Comparison of ENCODE assay signal across 9 cellular contexts in the genomic region with DNA sequence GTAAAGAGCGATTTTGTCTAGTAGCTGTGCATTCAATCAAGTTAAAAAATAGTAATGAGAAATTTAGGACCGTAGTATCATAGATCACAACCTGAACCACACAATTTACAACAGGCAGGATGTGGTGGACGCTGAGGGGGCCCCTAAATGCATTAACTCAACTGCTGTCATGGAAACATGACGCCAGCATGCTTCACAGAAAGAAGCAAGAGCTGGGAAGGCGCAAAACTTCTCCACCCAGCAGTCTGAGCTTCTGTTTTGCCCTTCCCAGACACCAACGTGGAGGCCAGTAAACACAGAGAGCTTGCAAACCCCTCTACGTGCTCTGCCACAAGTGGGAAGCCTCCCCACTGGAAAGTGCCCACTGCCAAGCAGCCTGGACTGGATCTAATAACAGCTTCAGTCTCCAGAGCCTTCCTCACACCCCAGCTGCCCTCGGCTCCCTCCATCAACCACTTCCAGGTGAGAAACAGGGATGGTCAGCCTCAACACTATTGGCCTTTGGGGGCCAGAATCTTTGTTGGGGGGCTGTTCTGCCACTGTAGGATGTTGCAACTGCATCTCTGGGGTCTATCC.
DNase-seq lines count a peak whose midpoint lies in the region; ATAC-seq and TF ChIP-seq lines count a peak whose summit lies in the region.
"Had no signal": no experiment of that assay in that cellular context is flagged by ENCODE, and none has a peak within 500 bp of the region (broad histone marks: within the 10 kb centered on the region; RNA-seq: fewer than 3 reads in every experiment).

No MANE protein-coding gene starts in this region.

- H3K27ac Mint-ChIP-seq in T-cell: peak overlapping the region; percentile 65 to 87

- H3K27me3 ChIP-seq in right lobe of liver: no peaks in the 10 kb centered on the region

- ATAC-seq in T-cell (replicated peaks in 1 of 4) (peak; percentile 77 to 91 (median 86)), esophagus mucosa (no peak), right lobe of liver (no peak)

- peak; percentile 39 to 57 for DNase-seq in stimulated activated CD4-positive, alpha-beta T cell treated with anti-CD3 and anti-CD28 coated beads, Interleukin-12 subunit alpha, Interleukin-12 subunit beta, amount 100 ng/mL, for 24 hours (ENCODE audit: low read depth in 2 of 2)
- no peak for DNase-seq in stimulated activated CD4-positive, alpha-beta T cell treated with anti-CD3 and anti-CD28 coated beads, Interleukin-12 subunit alpha, Interleukin-12 subunit beta, amount 100 ng/mL, for 4 hours
- DNase-seq in T-cell: peak in 33 of 34 experiments; percentile 41 to 83 (median 73)
- peak; percentile 28 for DNase-seq in amniotic epithelial cell (ENCODE audit: low read depth)
- DNase-seq in stimulated activated CD8-positive, alpha-beta memory T cell treated with anti-CD3 and anti-CD28 coated beads, Interleukin-4, amount 100 ng/mL, for 1 hour (ENCODE audit: low read depth in 2 of 2, low spot score in 1 of 2): peak; percentile 45 to 57
- DNase-seq in right lobe of liver: no peak
- no peak for DNase-seq in DMS 273 (lab: John Stamatoyannopoulos, UW; ENCODE audit: unreplicated experiment)
- DNase-seq: lower lobe of right lung had no signal

- H3K4me3 Mint-ChIP-seq in T-cell: peak overlapping the region; percentile 53 to 63 (median 55)

- H3K4me1 ChIP-seq in right lobe of liver: no peaks in the 10 kb centered on the region

- H3K27ac ChIP-seq in right lobe of liver: no peak overlapping the region
- H3K27ac ChIP-seq: lower lobe of right lung had no signal

- no peak overlapping the region for H3K4me3 ChIP-seq in right lobe of liver
- H3K4me3 ChIP-seq: lower lobe of right lung had no signal

- no peaks in the 10 kb centered on the region for H3K9me3 ChIP-seq in right lobe of liver
- H3K9me3 ChIP-seq: lower lobe of right lung had no signal

- TF ChIP-seq POLR2A in right lobe of liver (IDR thresholded peaks at IDR 0.05): no peak

- no peaks in the 10 kb centered on the region for H3K36me3 ChIP-seq in right lobe of liver
- H3K36me3 ChIP-seq: lower lobe of right lung had no signal

- H3K4me1 Mint-ChIP-seq in T-cell: peaks cover 57 to 75% (median 74%) of the 10 kb centered on the region in 3 donors

- H3K9me3 Mint-ChIP-seq in T-cell: no peaks in the 10 kb centered on the region

- H3K27me3 Mint-ChIP-seq in T-cell: no peaks in the 10 kb centered on the region

- intact Hi-C loops in right lobe of liver (cut with DNase I): loop anchor here in 1 of 2 donors (10.0 kb wide), 1 partner anchor 166 kb away; no protein-coding TSS in a partner anchor

- WGBS in right lobe of liver (ENCODE audit: insufficient coverage, low coverage, low lambda C conversion rate, missing lambda C conversion rate): 33% methylated on average over 6 of the region's 8 CpGs

- POLR2A ChIA-PET in T-cell (lab: Charles Lee): interaction anchor here in 1 of 2 donors (0.5 to 1.4 kb wide), 5 partner anchors 10 to 930 kb away, joined by 3 to 5 read pairs (median 3); no protein-coding TSS in a partner anchor

- CTCF ChIA-PET in T-cell (lab: Charles Lee): interaction anchor here (0.6 to 1.1 kb wide), 11 partner anchors 9 to 340 kb away, joined by 3 to 5 read pairs (median 3); partner anchors contain the start of gene SFMBT2 (in 1 of the 2)

- no peak for TF ChIP-seq CTCF in right lobe of liver (IDR thresholded peaks at IDR 0.05)

- H3K36me3 Mint-ChIP-seq in T-cell: peaks cover 21% of the 10 kb centered on the region

Comparison
In these comparisons a context has a peak if more than half of its experiments do, and no peak if none do; other contexts are left out.
1. DNase-seq: peak in stimulated activated CD4-positive, alpha-beta T cell treated with anti-CD3 and anti-CD28 coated beads, Interleukin-12 subunit alpha, Interleukin-12 subunit beta, amount 100 ng/mL, for 24 hours (2 of 2), T-cell (33 of 34), amniotic epithelial cell (single experiment) and stimulated activated CD8-positive, alpha-beta memory T cell treated with anti-CD3 and anti-CD28 coated beads, Interleukin-4, amount 100 ng/mL, for 1 hour (2 of 2); none in stimulated activated CD4-positive, alpha-beta T cell treated with anti-CD3 and anti-CD28 coated beads, Interleukin-12 subunit alpha, Interleukin-12 subunit beta, amount 100 ng/mL, for 4 hours (single experiment), right lobe of liver (0 of 3) and DMS 273 (single experiment).
2. ATAC-seq: peak in T-cell (4 of 4); none in esophagus mucosa (single experiment) and right lobe of liver (0 of 4).